8 cellular contexts compared by ENCODE assay signal in the genomic region with DNA sequence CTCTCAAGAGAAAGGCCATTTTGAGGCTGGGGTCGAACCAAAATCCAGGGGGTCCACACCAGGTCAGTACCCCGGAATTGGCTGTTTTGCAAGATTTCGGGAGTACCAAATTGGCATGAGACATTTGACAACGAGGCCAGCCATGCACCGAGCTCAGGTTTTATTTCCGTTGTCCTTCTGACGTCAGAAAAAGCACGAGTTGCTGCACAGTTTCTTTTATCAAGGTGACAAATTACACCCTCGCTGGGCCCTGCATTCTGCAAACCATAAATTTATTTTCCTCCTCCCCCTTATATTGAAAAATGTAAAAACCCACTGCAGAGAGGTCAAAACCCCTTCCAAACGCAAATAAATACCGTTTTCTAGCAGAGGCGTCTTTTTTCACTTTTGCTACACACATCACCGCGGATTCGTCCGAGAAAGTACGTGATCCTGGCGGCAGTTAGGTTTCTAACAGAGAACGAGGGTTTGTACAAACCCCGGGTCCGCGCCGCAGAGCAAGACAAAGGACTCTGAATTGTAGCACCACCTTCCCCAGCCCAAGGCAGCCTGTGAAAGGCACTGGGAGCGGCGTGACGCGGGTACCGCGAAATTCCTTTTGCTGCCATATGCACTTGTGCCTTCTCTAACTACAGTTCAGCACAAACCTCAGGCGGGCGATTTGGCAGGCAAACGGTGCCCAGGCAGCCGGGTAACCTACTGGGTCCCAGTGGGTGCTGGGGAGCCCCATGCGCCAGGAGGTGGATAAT. TPM values are rescaled to one million over a fixed set of nuclear protein-coding genes. Genes with fewer than 3 reads are reported as not detected.
DNase-seq lines count a peak whose midpoint lies in the region; ATAC-seq and TF ChIP-seq lines count a peak whose summit lies in the region.

No MANE protein-coding gene starts in this region.

- no peak for TF ChIP-seq CTCF in CD8-positive, alpha-beta T cell (IDR thresholded peaks at IDR 0.05)
- TF ChIP-seq CTCF in astrocyte of the spinal cord (IDR thresholded peaks at IDR 0.05; ENCODE audit: low read depth, low read length), result no peak
- TF ChIP-seq CTCF in gastrocnemius medialis (IDR thresholded peaks at IDR 0.05 in 4 of 5, conservative IDR thresholded peaks at IDR 0.05 in 1 of 5), result no peak

- H3K27ac Mint-ChIP-seq in CD8-positive, alpha-beta T cell, result no peak overlapping the region

- H3K27me3 Mint-ChIP-seq in CD8-positive, alpha-beta T cell (ENCODE audit: low read depth), result no peaks in the 10 kb centered on the region

- H3K9me3 ChIP-seq in CD8-positive, alpha-beta T cell (ENCODE audit: low read length), result no peaks in the 10 kb centered on the region
- no peaks in the 10 kb centered on the region for H3K9me3 ChIP-seq in iPS-15b (ENCODE audit: control insufficient read depth, insufficient read depth, low read length)
- no peaks in the 10 kb centered on the region for H3K9me3 ChIP-seq in gastrocnemius medialis

- H3K4me1 ChIP-seq in CD8-positive, alpha-beta T cell (ENCODE audit: insufficient read depth, low read length), result peaks cover 63% of the 10 kb centered on the region
- H3K4me1 ChIP-seq in iPS-15b (ENCODE audit: control insufficient read depth, insufficient read depth, low read length) (peaks cover 29% of the 10 kb centered on the region), gastrocnemius medialis (peaks cover 16 to 30% of the 10 kb centered on the region in 2 donors)

- intact Hi-C loops in CD8-positive, alpha-beta T cell (cut with DNase I, micrococcal nuclease), result loop anchor here (1.0 to 10.0 kb wide), 5 partner anchors 35 to 948 kb away; partner anchors contain the start of genes SLC38A2 (in 2 of the 2) and ARID2 (in 1 of the 2)
- intact Hi-C loops in gastrocnemius medialis (cut with DNase I; ENCODE audit: low total_unique reads), result loop anchor here (2.0 to 10.0 kb wide), 8 partner anchors 105 to 1888 kb away; partner anchors contain the start of genes ARID2, ASB8 and SLC38A2

- no peaks in the 10 kb centered on the region for H3K27me3 ChIP-seq in CD8-positive, alpha-beta T cell (ENCODE audit: insufficient read depth, low read length)
- H3K27me3 ChIP-seq in iPS-15b (ENCODE audit: control insufficient read depth, insufficient read depth, low read length) (no peaks in the 10 kb centered on the region), gastrocnemius medialis (no peaks in the 10 kb centered on the region)

- peak; percentile 41 for ATAC-seq in CD8-positive, alpha-beta T cell
- ATAC-seq in gastrocnemius medialis, result peak; percentile 62 to 65
- no peak for ATAC-seq in GM19467 (IDR thresholded peaks at IDR 0.05; ENCODE audit: unreplicated experiment)
- ATAC-seq in HG02798 (IDR thresholded peaks at IDR 0.05; ENCODE audit: poor library complexity, unreplicated experiment), result no peak

- H3K9me3 Mint-ChIP-seq in CD8-positive, alpha-beta T cell, result no peaks in the 10 kb centered on the region

- peaks cover 20% of the 10 kb centered on the region for H3K36me3 Mint-ChIP-seq in CD8-positive, alpha-beta T cell

- in situ Hi-C loops in astrocyte of the spinal cord (cut with HindIII; ENCODE audit: low sequenced_read_pairs) (no loop called here), gastrocnemius medialis (cut with MboI; ENCODE audit: low sequenced_read_pairs in 4 of 4) (no loop called here)

- POLR2A ChIA-PET in CD8-positive, alpha-beta T cell (lab: Charles Lee), result interaction anchor here (0.8 to 2.2 kb wide), 18 partner anchors 10 to 105 kb away, joined by 3 to 40 read pairs (median 6); no protein-coding TSS in a partner anchor

- DNase-seq in CD8-positive, alpha-beta T cell, result peak; percentile 50 to 84 (median 71)
- DNase-seq in Jurkat, Clone E6-1 (ENCODE audit: low read depth, low spot score), result peak; percentile 55
- DNase-seq in T-helper 1 cell, result peak; percentile 39 to 75 (median 60)
- DNase-seq in astrocyte of the spinal cord (ENCODE audit: low read depth, low spot score), result peak; percentile 68
- peak; percentile 72 to 78 for DNase-seq in gastrocnemius medialis

- CTCF ChIA-PET in CD8-positive, alpha-beta T cell (lab: Charles Lee), result interaction anchor here (0.7 to 1.5 kb wide), 4 partner anchors 36 to 62 kb away, joined by 3 to 5 read pairs (median 3); no protein-coding TSS in a partner anchor

- peak overlapping the region; percentile 98 for H3K27ac ChIP-seq in CD8-positive, alpha-beta T cell (ENCODE audit: low read depth, low read length)
- peak overlapping the region; percentile 91 to 98 (median 93) for H3K27ac ChIP-seq in gastrocnemius medialis

- H3K4me3 Mint-ChIP-seq in CD8-positive, alpha-beta T cell, result no peak overlapping the region

- H3K36me3 ChIP-seq in CD8-positive, alpha-beta T cell (ENCODE audit: insufficient read depth, low read length), result no peaks in the 10 kb centered on the region
- H3K36me3 ChIP-seq in iPS-15b (ENCODE audit: control insufficient read depth, insufficient read depth, low read length) (no peaks in the 10 kb centered on the region), gastrocnemius medialis (no peaks in the 10 kb centered on the region)

- peaks cover 42% of the 10 kb centered on the region for H3K4me1 Mint-ChIP-seq in CD8-positive, alpha-beta T cell (ENCODE audit: low read depth)

- TF ChIP-seq POLR2A in gastrocnemius medialis (IDR thresholded peaks at IDR 0.05), result peak in 1 of 2 donors; percentile 49

- H3K9ac ChIP-seq in iPS-15b (ENCODE audit: low read depth, low read length), result peak overlapping the region; percentile 98

- peak overlapping the region; percentile 96 for H3K4me3 ChIP-seq in CD8-positive, alpha-beta T cell (ENCODE audit: low read depth, low read length)
- peak overlapping the region; percentile 92 for H3K4me3 ChIP-seq in Jurkat, Clone E6-1 (ENCODE audit: low read length)
- H3K4me3 ChIP-seq in astrocyte of the spinal cord (ENCODE audit: low read depth, low read length) (peak overlapping the region; percentile 64), iPS-15b (ENCODE audit: low read depth, low read length) (peak overlapping the region; percentile 93), gastrocnemius medialis (peak overlapping the region; percentile 62 to 78 (median 70))

RNA-seq across cellular contexts. Expression of gene SLC38A1, which starts 1.8 kb away (rescaled TPM):
- total RNA-seq in CD8-positive, alpha-beta T cell, result 100 to 1,000 TPM; 440 to 464 TPM
- 54.0 TPM for polyA plus RNA-seq in Jurkat, Clone E6-1 (2012; ENCODE audit: insufficient read depth, insufficient read length)
- total RNA-seq in gastrocnemius medialis, result 100 to 1,000 TPM; 237 to 472 (median 339) TPM

Comparison
In these comparisons a context has a peak if more than half of its experiments do, and no peak if none do; other contexts are left out.
1. ATAC-seq: peak in CD8-positive, alpha-beta T cell (single experiment) and gastrocnemius medialis (2 of 2); none in GM19467 (single experiment) and HG02798 (single experiment).
2. Peak in every context shown above with its lines, with median percentiles within 50 percentile points of each other: DNase-seq and H3K4me3 ChIP-seq.